In the genomic region with DNA sequence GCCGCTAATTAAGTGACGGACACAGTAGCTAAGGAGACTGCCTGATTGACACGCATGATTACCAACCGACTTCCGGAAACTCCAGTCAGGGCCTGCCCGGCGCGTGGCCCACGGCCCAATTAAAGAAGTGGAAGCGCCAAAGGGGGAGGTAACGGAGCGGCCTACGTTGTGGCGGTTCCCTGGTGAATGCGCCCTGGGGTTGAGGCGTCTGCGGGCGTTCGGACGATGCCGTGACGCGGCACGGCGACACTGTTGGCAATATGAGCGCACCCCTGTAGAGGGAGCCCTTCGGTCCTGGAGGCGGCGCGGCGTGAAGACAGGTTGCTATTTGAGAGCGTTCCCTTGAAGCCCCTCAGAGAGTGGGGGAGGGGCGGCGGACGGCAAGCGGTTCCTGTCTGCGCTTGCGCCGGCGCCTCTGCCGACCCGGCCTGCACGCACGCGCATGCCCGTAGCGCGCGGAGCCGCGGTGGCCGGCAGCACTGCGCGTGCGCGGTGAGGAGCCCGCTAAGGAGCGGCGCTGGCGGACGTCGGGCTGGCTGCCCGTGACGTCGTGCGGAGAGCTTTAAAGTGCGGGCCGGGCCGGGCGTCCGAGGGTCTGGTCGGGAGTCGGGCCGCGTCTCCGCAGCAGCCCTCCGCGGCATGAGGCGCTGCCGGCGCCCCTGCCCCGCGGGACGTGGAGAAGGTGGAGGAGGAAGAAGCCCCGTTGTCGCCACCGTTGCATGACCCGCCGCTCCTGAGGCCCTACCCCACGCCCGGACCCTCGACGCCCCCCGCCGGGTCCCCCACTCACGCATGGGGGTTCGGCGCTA, we compare ENCODE assay signal across 8 cellular contexts.
A peak's percentile ranks its signal among the peaks of the same experiment; 100 is the strongest.
DNase-seq lines count a peak whose midpoint lies in the region; ATAC-seq lines count a peak whose summit lies in the region.

A gene (plus strand): TSS at position 495 of the 809 bp plus-strand sequence. CDS start 416 bp downstream, outside the sequence.

- peak within 1 kb of the TSS; percentile 91 to 100 (median 97) for H3K4me2 ChIP-seq in BLaER1 treated with 17β-estradiol and CSF1 and Interleukin-3, amounts not matched to agents 10 nM and 100 nM

- peak; percentile 69 for ATAC-seq in HG03460 (IDR thresholded peaks at IDR 0.05; ENCODE audit: unreplicated experiment)

- H3K4me1 ChIP-seq in BLaER1 treated with 17β-estradiol and CSF1 and Interleukin-3, amounts not matched to agents 10 nM and 100 nM, result peaks cover 44 to 53% (median 49%) of the 10 kb centered on the region in 10 experiments

- peaks cover 12 to 29% (median 19%) of the 10 kb centered on the region in 11 experiments; a peak in 21 of 22 replicates for H3K36me3 ChIP-seq in BLaER1 treated with 17β-estradiol and CSF1 and Interleukin-3, amounts not matched to agents 10 nM and 100 nM

- no peaks in the 10 kb centered on the region for H3K9me3 ChIP-seq in BLaER1 treated with 17β-estradiol and CSF1 and Interleukin-3, amounts not matched to agents 10 nM and 100 nM (replicated peaks in 1 of 11)

- peak within 1 kb of the TSS; percentile 92 to 98 (median 96) for H3K27ac ChIP-seq in BLaER1 treated with 17β-estradiol and CSF1 and Interleukin-3, amounts not matched to agents 10 nM and 100 nM
- H3K27ac ChIP-seq in cingulate gyrus (ENCODE audit: low read depth, low read length), result peak within 1 kb of the TSS; percentile 98

- H4K20me1 ChIP-seq in BLaER1 treated with 17β-estradiol and CSF1 and Interleukin-3, amounts not matched to agents 10 nM and 100 nM, result peaks cover 44 to 48% (median 46%) of the 10 kb centered on the region in 11 experiments

- DNase-seq in GM19240 (ENCODE audit: insufficient read length, low spot score), result peak; percentile 93
- DNase-seq in NCI-H524 treated with DMSO at 0.1 percent for 48 hours (lab: John Stamatoyannopoulos, UW), result peak; percentile 90
- peak; percentile 96 to 97 for DNase-seq in activated CD4-positive, alpha-beta T cell treated with anti-CD3 and anti-CD28 coated beads for 4 hours
- DNase-seq in kidney glomerular epithelial cell (lab: John Stamatoyannopoulos, UW), result peak; percentile 97
- peak; percentile 95 to 97 for DNase-seq in stimulated activated CD4-positive, alpha-beta T cell treated with anti-CD3 and anti-CD28 coated beads, Interleukin-1b, Interleukin-23, amount 100 ng/mL, for 1 hour (ENCODE audit: low read depth in 2 of 2)

- H3K9ac ChIP-seq in BLaER1 treated with 17β-estradiol and CSF1 and Interleukin-3, amounts not matched to agents 10 nM and 100 nM, result peak within 1 kb of the TSS; percentile 88 to 97 (median 93)

- H3K4me3 ChIP-seq in BLaER1 treated with 17β-estradiol and CSF1 and Interleukin-3, amounts not matched to agents 10 nM and 100 nM, result peak within 1 kb of the TSS; percentile 71 to 92 (median 82)

- no peaks in the 10 kb centered on the region for H3K27me3 ChIP-seq in BLaER1 treated with 17β-estradiol and CSF1 and Interleukin-3, amounts not matched to agents 10 nM and 100 nM

Comparison
In these comparisons a context has a peak if more than half of its experiments do, and no peak if none do; other contexts are left out.
1. Peak in every context shown above with its lines: DNase-seq, ATAC-seq, H3K4me3 ChIP-seq and H3K27ac ChIP-seq.